8 cellular contexts compared by ENCODE assay signal in genomic region chr2:108787209-108787558, GRCh38. TPM values are rescaled to one million over a fixed set of nuclear protein-coding genes. Genes with fewer than 3 reads are reported as not detected.
DNase-seq lines count a peak whose midpoint lies in the region; ATAC-seq and TF ChIP-seq lines count a peak whose summit lies in the region.

No MANE protein-coding gene starts in this region.

- peak overlapping the region; percentile 77 for H3K4me3 ChIP-seq in GM23338
- peak overlapping the region; percentile 80 for H3K4me3 ChIP-seq in SJCRH30
- peak overlapping the region; percentile 77 for H3K4me3 ChIP-seq in fibroblast of villous mesenchyme (ENCODE audit: low read depth, low read length)
- peak overlapping the region; percentile 73 for H3K4me3 ChIP-seq in skeletal muscle cell (ENCODE audit: low read depth, low read length)

- H3K79me2 ChIP-seq in GM23338 (replicated peaks; ENCODE audit: insufficient read depth): peaks cover 26% of the 10 kb centered on the region

- H3K27me3 Mint-ChIP-seq in GM23338 (ENCODE audit: insufficient read depth, low read depth, poor library complexity): peaks cover 8% of the 10 kb centered on the region

- H3K27ac ChIP-seq in GM23338 (ENCODE audit: low read depth) (peak overlapping the region; percentile 74; the same call in 1 of the 2 replicates), SJCRH30 (peak overlapping the region; percentile 57; the same call in 1 of the 2 replicates)

- H3K9me3 Mint-ChIP-seq in GM23338: 0 out of 3 replicates have a peak, but pooled peaks cover 3% of the 10 kb centered on the region

- peaks cover 48% of the 10 kb centered on the region for H3K36me3 Mint-ChIP-seq in GM23338 (ENCODE audit: low read depth)

- TF ChIP-seq CTCF in GM23338 (conservative IDR thresholded peaks at IDR 0.05; ENCODE audit: low read depth in 2 of 2) (no peak), fibroblast of villous mesenchyme (IDR thresholded peaks at IDR 0.05; ENCODE audit: insufficient read depth, low read depth, low read length) (no peak)

- H3K4me2 ChIP-seq in GM23338: peak overlapping the region; percentile 95

- DNase-seq in GM23338 (ENCODE audit: low spot score) (no peak), SJCRH30 (no peak), fibroblast of villous mesenchyme (ENCODE audit: low read depth) (no peak), skeletal muscle cell (ENCODE audit: low read depth) (no peak), DMS153 treated with DMSO at 0.1 percent for 48 hours (lab: John Stamatoyannopoulos, UW; ENCODE audit: unreplicated experiment) (no peak), foreskin melanocyte (no peak), SK-N-DZ (ENCODE audit: low spot score) (no peak)

- H3K4me1 ChIP-seq in GM23338 (ENCODE audit: insufficient read depth): 0 out of 2 replicates have a peak, but pooled peaks cover 3% of the 10 kb centered on the region
- H3K4me1 ChIP-seq in SJCRH30: no peaks in the 10 kb centered on the region; the same call in 1 of the 2 replicates

- ATAC-seq in GM23338 (no peak), HG02798 (IDR thresholded peaks at IDR 0.05; ENCODE audit: poor library complexity, unreplicated experiment) (no peak)

- peak overlapping the region; percentile 70; the same call in 1 of the 2 replicates for H2AFZ ChIP-seq in GM23338

- H3K27me3 ChIP-seq in GM23338 (ENCODE audit: insufficient read depth) (no peaks in the 10 kb centered on the region), SJCRH30 (no peaks in the 10 kb centered on the region)

- H3F3A ChIP-seq in GM23338 (replicated peaks; ENCODE audit: low read depth): no peaks in the 10 kb centered on the region

- 0 out of 2 replicates have a peak, but pooled peaks cover 5% of the 10 kb centered on the region for H4K20me1 ChIP-seq in GM23338 (replicated peaks; ENCODE audit: insufficient read depth)

- H3K4me3 Mint-ChIP-seq in GM23338: peak overlapping the region; percentile 94

- no peaks in the 10 kb centered on the region for H3K9me3 ChIP-seq in SJCRH30 (replicated peaks)

- peak overlapping the region; percentile 85 for H3K27ac Mint-ChIP-seq in GM23338

- H3K4me1 Mint-ChIP-seq in GM23338: peaks cover 5% of the 10 kb centered on the region; the same call in 2 of the 3 replicates

- no peaks in the 10 kb centered on the region for H3K9me2 ChIP-seq in GM23338 (ENCODE audit: insufficient read depth)

- H3K36me3 ChIP-seq in GM23338 (ENCODE audit: insufficient read depth): peaks cover 11% of the 10 kb centered on the region; the same call in 1 of the 2 replicates
- peaks cover 59% of the 10 kb centered on the region for H3K36me3 ChIP-seq in SJCRH30

TF ChIP-seq in GM23338, 12 proteins besides CTCF, POLR2A, EP300 and RAD21:
- TF ChIP-seq POLR2AphosphoS5 (IDR thresholded peaks at IDR 0.05; ENCODE audit: low read depth) (no peak), EZH2phosphoT487 (IDR thresholded peaks at IDR 0.05; ENCODE audit: unreplicated experiment) (no peak)
TF ChIP-seq in GM23338: peak in this region for 0.

RNA-seq across cellular contexts. Expression of gene CCDC138, which starts 0.6 kb away (rescaled TPM):
- 31.6 and 35.7 TPM in 2 replicates for total RNA-seq in GM23338 (2014; rRNA removed; shearing (Covaris generic))
- 25.8 and 30.8 TPM in 2 replicates for polyA plus RNA-seq in GM23338 (2016; fragmentation: Nextera tagmentation; extraction: Ambion mirVana)
- 39.9 and 47.2 TPM in 2 replicates for total RNA-seq in SJCRH30 (2014; rRNA removed; shearing (Covaris generic))
- 4.2 and 9.1 TPM in 2 replicates for total RNA-seq in fibroblast of villous mesenchyme
- 29.3 and 31.6 TPM in 2 replicates for polyA plus RNA-seq in SK-N-DZ (2014; cell fraction: cytosol; rRNA removed)
- 27.9 and 39.9 TPM in 2 replicates for polyA plus RNA-seq in SK-N-DZ (2014; cell fraction: nucleus; rRNA removed)
